26 cellular contexts compared by ENCODE assay signal in the genomic region with DNA sequence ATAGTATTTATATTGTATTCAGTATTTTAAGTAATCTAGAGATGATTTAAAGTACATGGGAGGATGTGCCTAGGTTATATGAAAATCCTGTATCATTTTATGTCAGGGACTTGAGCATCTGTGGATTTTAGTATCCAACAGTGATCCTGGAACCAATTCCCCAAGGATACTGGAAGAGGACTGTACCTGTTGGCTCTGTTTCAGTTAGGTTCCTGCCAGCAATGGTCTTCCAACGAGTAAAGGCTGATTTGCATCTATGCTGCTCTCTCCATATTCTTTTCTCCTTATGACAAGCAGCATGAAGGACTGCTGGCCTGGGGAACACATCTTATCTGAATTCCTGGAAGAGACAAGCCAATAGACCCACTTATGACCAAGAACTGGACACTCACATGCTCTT.
"Had no signal": no experiment of that assay in that cellular context is flagged by ENCODE, and none has a peak within 500 bp of the region (broad histone marks: within the 10 kb centered on the region; RNA-seq: fewer than 3 reads in every experiment).

No MANE protein-coding gene starts in this region.

- H3K36me3 Mint-ChIP-seq: memory B cell; naive thymus-derived CD4-positive, alpha-beta T cell had no signal

- ATAC-seq: effector memory CD8-positive, alpha-beta T cell; esophagus mucosa; gastrocnemius medialis; heart right ventricle; left cardiac atrium; left lung; left ventricle myocardium superior; naive thymus-derived CD4-positive, alpha-beta T cell had no signal

- H3K9me3 ChIP-seq: colonic mucosa, esophagus squamous epithelium, gastrocnemius medialis, heart right ventricle, left lung had no signal

- H3K27ac Mint-ChIP-seq: dendritic cell treated with granulocyte-macrophage colony-stimulating factor and Interleukin-4, amounts not matched to agents 40 ng/mL and 50 ng/mL, for 4 days; effector memory CD8-positive, alpha-beta T cell; endodermal cell; memory B cell; naive thymus-derived CD4-positive, alpha-beta T cell had no signal

- H3K27ac ChIP-seq: colonic mucosa, epithelial cell of prostate, esophagus squamous epithelium, gastrocnemius medialis, heart right ventricle, left lung had no signal

- H3K4me1 ChIP-seq: colonic mucosa, esophagus squamous epithelium, gastrocnemius medialis, heart right ventricle, left lung had no signal

- H3K4me3 ChIP-seq: colonic mucosa, esophagus squamous epithelium, gastrocnemius medialis, heart right ventricle, left lung, lung had no signal

- H3K4me1 Mint-ChIP-seq: endodermal cell, memory B cell had no signal

- H3K4me3 Mint-ChIP-seq: dendritic cell treated with granulocyte-macrophage colony-stimulating factor and Interleukin-4, amounts not matched to agents 40 ng/mL and 50 ng/mL, for 4 days; effector memory CD8-positive, alpha-beta T cell; endodermal cell; memory B cell; naive thymus-derived CD4-positive, alpha-beta T cell had no signal

- H3K27me3 ChIP-seq: colonic mucosa, esophagus squamous epithelium, gastrocnemius medialis, left lung had no signal

- H3K9me3 Mint-ChIP-seq: dendritic cell treated with granulocyte-macrophage colony-stimulating factor and Interleukin-4, amounts not matched to agents 40 ng/mL and 50 ng/mL, for 4 days; effector memory CD8-positive, alpha-beta T cell; memory B cell had no signal

- H3K36me3 ChIP-seq: colonic mucosa, esophagus squamous epithelium, gastrocnemius medialis, heart right ventricle, left lung had no signal

- DNase-seq: colonic mucosa; cortex of kidney; effector CD8-positive, alpha-beta T cell; effector memory CD8-positive, alpha-beta T cell; endodermal cell; erythroblast; esophagus squamous epithelium; foreskin fibroblast; foreskin melanocyte; gastrocnemius medialis; glutamatergic neuron; head of caudate nucleus; heart right ventricle; hippocampal formation; left cardiac atrium; left lung; left ventricle myocardium superior; mammary epithelial cell; mesendoderm; midbrain; naive thymus-derived CD4-positive, alpha-beta T cell had no signal
